8 cellular contexts compared by ENCODE assay signal in the genomic region with DNA sequence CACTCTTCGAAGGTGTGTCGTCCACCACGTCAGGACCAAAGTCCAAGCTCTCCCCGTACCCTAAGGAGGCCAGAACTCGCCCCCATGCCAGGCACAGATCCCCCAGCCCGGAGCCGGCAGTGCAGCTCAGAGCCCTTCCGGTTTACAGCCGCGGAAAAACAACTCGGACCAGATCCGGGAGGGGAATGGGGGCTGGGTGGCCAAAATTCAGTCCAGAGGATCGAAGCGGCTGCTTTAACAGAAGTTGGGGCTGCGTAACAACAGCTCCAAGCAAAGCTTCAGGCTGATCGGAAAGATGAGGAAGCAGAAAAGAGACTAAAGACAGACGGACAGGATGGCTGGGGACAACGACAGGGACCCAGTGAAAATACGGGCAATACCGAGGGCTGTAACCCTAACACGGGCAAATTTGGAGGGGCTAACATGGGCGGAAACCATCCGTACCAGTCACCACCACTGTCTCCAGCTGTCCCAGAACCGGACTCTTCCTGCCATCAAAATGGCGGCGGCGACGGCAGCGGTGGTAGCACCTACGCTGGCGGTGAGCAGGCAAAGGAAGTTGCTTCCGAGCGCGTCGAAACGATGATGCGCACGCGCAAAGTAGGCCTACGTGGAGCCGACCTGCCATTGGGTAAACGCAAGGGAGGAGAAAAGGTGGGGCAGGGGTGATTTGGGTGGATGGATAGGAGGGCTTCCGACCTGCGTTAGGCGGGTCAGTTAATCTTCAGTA. TPM values are rescaled to one million over a fixed set of nuclear protein-coding genes. Genes with fewer than 3 reads are reported as not detected.
A peak's percentile ranks its signal among the peaks of the same experiment; 100 is the strongest.
DNase-seq lines count a peak whose midpoint lies in the region; TF ChIP-seq lines count a peak whose summit lies in the region.

TSS of gene MMADHC (minus strand) at position 556 of the 730 bp plus-strand sequence. CDS start 678 bp downstream, outside the sequence.

- TF ChIP-seq POLR2A in NB4 (IDR thresholded peaks at IDR 0.05; ENCODE audit: extremely low read depth, insufficient read length) (peak; percentile 81), suprapubic skin (IDR thresholded peaks at IDR 0.05) (peak; percentile 85 to 87)

- H3K27me3 ChIP-seq in suprapubic skin: no peaks in the 10 kb centered on the region

- H3K4me3 ChIP-seq in NB4 (ENCODE audit: low read depth, low read length) (peak within 1 kb of the TSS; percentile 98), SK-N-MC (peak within 1 kb of the TSS; percentile 89), suprapubic skin (peak within 1 kb of the TSS; percentile 91)

- peaks cover 63% of the 10 kb centered on the region for H3K4me1 Mint-ChIP-seq in HFFc6 (ENCODE audit: low read depth)
- peaks cover 47% of the 10 kb centered on the region for H3K4me1 Mint-ChIP-seq in activated naive CD4-positive, alpha-beta T cell treated with anti-CD3 and anti-CD28 coated beads, Interleukin-2, amount 10 ng/mL, durations not matched to agents 7 days and 5 days

- no peak for TF ChIP-seq CTCF in HFFc6 (IDR thresholded peaks at IDR 0.05)
- TF ChIP-seq CTCF in NB4 (IDR thresholded peaks at IDR 0.05; ENCODE audit: low read depth, low read length): no peak
- TF ChIP-seq CTCF in suprapubic skin (IDR thresholded peaks at IDR 0.05): no peak

- peak within 1 kb of the TSS; percentile 92 for H3K9ac ChIP-seq in SK-N-MC (ENCODE audit: insufficient read length)

- H3K27ac ChIP-seq in SK-N-MC (peak within 1 kb of the TSS; percentile 74), suprapubic skin (peak within 1 kb of the TSS; percentile 97)

- CTCF ChIA-PET in activated naive CD4-positive, alpha-beta T cell treated with anti-CD3 and anti-CD28 coated beads, Interleukin-2, amount 10 ng/mL, durations not matched to agents 7 days and 5 days (lab: Charles Lee): interaction anchor here (1.0 to 1.8 kb wide), 5 partner anchors 10 to 569 kb away, joined by 3 to 6 read pairs (median 5); no protein-coding TSS in a partner anchor

- H3K4me3 Mint-ChIP-seq in HFFc6: peak within 1 kb of the TSS; percentile 99
- H3K4me3 Mint-ChIP-seq in activated naive CD4-positive, alpha-beta T cell treated with anti-CD3 and anti-CD28 coated beads, Interleukin-2, amount 10 ng/mL, durations not matched to agents 7 days and 5 days: peak within 1 kb of the TSS; percentile 94

- H3K9me3 ChIP-seq in SK-N-MC (ENCODE audit: low read depth, low read length) (no peaks in the 10 kb centered on the region), suprapubic skin (no peaks in the 10 kb centered on the region)

- peak within 1 kb of the TSS; percentile 100 for H3K27ac Mint-ChIP-seq in HFFc6
- H3K27ac Mint-ChIP-seq in activated naive CD4-positive, alpha-beta T cell treated with anti-CD3 and anti-CD28 coated beads, Interleukin-2, amount 10 ng/mL, durations not matched to agents 7 days and 5 days: peak within 1 kb of the TSS; percentile 99

- peaks cover 33% of the 10 kb centered on the region for H3K36me3 ChIP-seq in SK-N-MC (ENCODE audit: insufficient read depth, low read length)
- no peaks in the 10 kb centered on the region for H3K36me3 ChIP-seq in suprapubic skin

- H3K4me1 ChIP-seq in suprapubic skin: peaks cover 42% of the 10 kb centered on the region

- H3K36me3 Mint-ChIP-seq in HFFc6 (ENCODE audit: low read depth): peaks cover 44% of the 10 kb centered on the region
- H3K36me3 Mint-ChIP-seq in activated naive CD4-positive, alpha-beta T cell treated with anti-CD3 and anti-CD28 coated beads, Interleukin-2, amount 10 ng/mL, durations not matched to agents 7 days and 5 days: peaks cover 33% of the 10 kb centered on the region

- no peaks in the 10 kb centered on the region; the same call in 1 of the 2 replicates for H3K27me3 Mint-ChIP-seq in HFFc6 (ENCODE audit: insufficient read depth)
- peaks cover 17% of the 10 kb centered on the region for H3K27me3 Mint-ChIP-seq in activated naive CD4-positive, alpha-beta T cell treated with anti-CD3 and anti-CD28 coated beads, Interleukin-2, amount 10 ng/mL, durations not matched to agents 7 days and 5 days

- WGBS in suprapubic skin: under 1% methylated on average over 38 of the region's 45 CpGs

- H3K9me3 Mint-ChIP-seq in HFFc6: no peaks in the 10 kb centered on the region
- no peaks in the 10 kb centered on the region for H3K9me3 Mint-ChIP-seq in activated naive CD4-positive, alpha-beta T cell treated with anti-CD3 and anti-CD28 coated beads, Interleukin-2, amount 10 ng/mL, durations not matched to agents 7 days and 5 days

- TF ChIP-seq EP300 in suprapubic skin (IDR thresholded peaks at IDR 0.05): no peak

- DNase-seq in GM04503 (ENCODE audit: low read depth): peak; percentile 74
- DNase-seq in HFFc6: peak; percentile 94
- peak; percentile 97 for DNase-seq in NB4 (ENCODE audit: low read depth)
- peak; percentile 78 for DNase-seq in SK-N-MC (ENCODE audit: low read depth, low spot score)
- DNase-seq in activated naive CD4-positive, alpha-beta T cell treated with anti-CD3 and anti-CD28 coated beads, Interleukin-2, amount 10 ng/mL, durations not matched to agents 7 days and 5 days: peak; percentile 95
- DNase-seq in germinal center (ENCODE audit: low spot score): peak; percentile 88
- DNase-seq in nucleus accumbens (lab: John Stamatoyannopoulos, UW): peak; percentile 52 to 95 (median 85)
- DNase-seq in suprapubic skin (ENCODE audit: low spot score in 2 of 2): peak; percentile 96

RNA-seq across cellular contexts. Expression of gene MMADHC, which starts in this region (rescaled TPM):
- 100 to 1,000 TPM; 134 to 176 (median 154) TPM for total RNA-seq in HFFc6 (2021; fragmentation: NEBNext Ultra II Directional; extraction: Animal tissue kit (Norgen Biotek cat#: 25700))
- 100 to 1,000 TPM in 1 of 4 donors, 10 to 100 TPM in 3; 46.9 to 102 (median 81.5) TPM for total RNA-seq in suprapubic skin

Comparison
In these comparisons a context has a peak if more than half of its experiments do, and no peak if none do; other contexts are left out.
1. Peak in every context shown above with its lines: DNase-seq, H3K4me3 ChIP-seq and H3K27ac ChIP-seq.